ENCODE assay signal across 8 cellular contexts in genomic region chr3:128152419-128153155, GRCh38. TPM values are rescaled to one million over a fixed set of nuclear protein-coding genes. Genes with fewer than 3 reads are reported as not detected.
A peak's percentile ranks its signal among the peaks of the same experiment; 100 is the strongest.
DNase-seq lines count a peak whose midpoint lies in the region; ATAC-seq, FAIRE-seq and TF ChIP-seq lines count a peak whose summit lies in the region.

No MANE protein-coding gene starts in this region.

- H3K9me3 ChIP-seq in HUES64 (ENCODE audit: insufficient read depth, low read depth, low read length) (no peaks in the 10 kb centered on the region), adrenal gland (replicated peaks in 1 of 3) (no peaks in the 10 kb centered on the region), kidney (ENCODE audit: control insufficient read depth in 1 of 2, low read length in 2 of 2) (no peaks in the 10 kb centered on the region), thymus (ENCODE audit: control insufficient read depth) (no peaks in the 10 kb centered on the region)

- intact Hi-C loops in adrenal gland (cut with DNase I) = no loop called here
- intact Hi-C loops in kidney (cut with DNase I) = no loop called here

- 75% methylated on average over 12 of the region's 29 CpGs for WGBS in HUES64
- 51 to 72% (median 59%) methylated on average over 12 to 18 of the region's 29 CpGs for WGBS in adrenal gland, 4 donors
- WGBS in thymus = 71% methylated on average over 14 of the region's 29 CpGs

- H3K27me3 ChIP-seq in HUES64 (ENCODE audit: insufficient read depth, low read length) (peaks cover 14% of the 10 kb centered on the region), adrenal gland (no peaks in the 10 kb centered on the region), thymus (ENCODE audit: control insufficient read depth, insufficient read depth) (no peaks in the 10 kb centered on the region)

- TF ChIP-seq POLR2A in adrenal gland (IDR thresholded peaks at IDR 0.05) = no peak

- no peak for TF ChIP-seq CTCF in adrenal gland (IDR thresholded peaks at IDR 0.05)
- TF ChIP-seq CTCF in kidney (IDR thresholded peaks at IDR 0.05; ENCODE audit: borderline replicate concordance, extremely low read depth, insufficient read depth) = no peak

- peak overlapping the region; percentile 91 for H3K4me3 ChIP-seq in HUES64 (ENCODE audit: low read length)
- H3K4me3 ChIP-seq in adrenal gland = peak overlapping the region in 3 of 4 donors; percentile 42 to 96 (median 92)
- H3K4me3 ChIP-seq in kidney (ENCODE audit: low read length in 2 of 2) = peak overlapping the region; percentile 71 to 77
- peak overlapping the region; percentile 90 for H3K4me3 ChIP-seq in thymus (ENCODE audit: low read length)

- DNase-seq in DMS53 (lab: John Stamatoyannopoulos, UW) (peak; percentile 89), DMS53 treated with DMSO at 0.1 percent for 48 hours (lab: John Stamatoyannopoulos, UW; ENCODE audit: unreplicated experiment) (no peak), adrenal gland (peak in 3 of 7 donors; percentile 48 to 70 (median 61)), kidney (no peak), NAMALWA (ENCODE audit: low spot score) (no peak)

- H3K4me1 ChIP-seq in HUES64 (ENCODE audit: insufficient read depth, low read length) = no peaks in the 10 kb centered on the region
- peaks cover 7 to 10% of the 10 kb centered on the region in 2 donors for H3K4me1 ChIP-seq in adrenal gland (replicated peaks in 1 of 2)
- H3K4me1 ChIP-seq in kidney (ENCODE audit: control insufficient read depth in 1 of 2, insufficient read depth in 1 of 2, low read depth in 1 of 2, low read length in 2 of 2) = peaks cover 4 to 5% of the 10 kb centered on the region in 2 donors
- peaks cover 3% of the 10 kb centered on the region for H3K4me1 ChIP-seq in thymus (ENCODE audit: control insufficient read depth, insufficient read depth, low read length)

- no peak for ATAC-seq in HG02678 (IDR thresholded peaks at IDR 0.05; ENCODE audit: unreplicated experiment)

- no peak for FAIRE-seq in kidney (lab: Jason Lieb, UNC)

- H3K36me3 ChIP-seq in HUES64 (ENCODE audit: insufficient read depth, low read length) (peaks cover 12% of the 10 kb centered on the region; the same call in 1 of the 2 replicates), adrenal gland (replicated peaks in 1 of 2) (no peaks in the 10 kb centered on the region), kidney (ENCODE audit: control insufficient read depth in 1 of 2, insufficient read depth in 2 of 2, low read length in 2 of 2) (peaks cover 0 to 8% of the 10 kb centered on the region in 2 donors), thymus (ENCODE audit: control insufficient read depth, insufficient read depth) (no peaks in the 10 kb centered on the region)

- H3K9ac ChIP-seq in HUES64 (ENCODE audit: low read depth, low read length) (peak overlapping the region; percentile 86), kidney (ENCODE audit: low read length in 2 of 2) (peak overlapping the region in 1 of 2 donors; percentile 48)

- H3K27ac ChIP-seq in HUES64 (ENCODE audit: low read depth, low read length) = no peak overlapping the region
- peak overlapping the region in 4 of 5 donors; percentile 81 to 94 (median 92) for H3K27ac ChIP-seq in adrenal gland
- H3K27ac ChIP-seq in kidney (ENCODE audit: low read depth in 2 of 2, low read length in 2 of 2) = peak overlapping the region; percentile 39 to 61
- no peak overlapping the region for H3K27ac ChIP-seq in thymus (ENCODE audit: low read depth)

RNA-seq across cellular contexts. Expression of gene EEFSEC, which starts 0.7 kb away (rescaled TPM):
- 12.4 TPM for polyA plus RNA-seq in HUES64 (2013, experiment 1 of 2)
- 11.5 TPM for polyA plus RNA-seq in HUES64 (2013, experiment 2 of 2)
- 10 to 100 TPM in 7 of 8 donors, 1 to 10 TPM in 1; 9.3 to 15.6 (median 12.0) TPM for total RNA-seq in adrenal gland
- polyA plus RNA-seq in adrenal gland = 1 to 10 TPM; 8.6 to 9.7 (median 9.3) TPM
- total RNA-seq in kidney = 15.2 TPM
- 23.2 TPM for polyA plus RNA-seq in kidney (ENCODE audit: insufficient read depth, low read depth, low replicate concordance)
- 13.1 TPM for polyA plus RNA-seq in thymus

RNA-seq across cellular contexts. Expression of gene RUVBL1, which starts 29.0 kb away (rescaled TPM):
- 117 TPM for polyA plus RNA-seq in HUES64 (2013, experiment 1 of 2)
- 127 TPM for polyA plus RNA-seq in HUES64 (2013, experiment 2 of 2)
- total RNA-seq in adrenal gland = 10 to 100 TPM in 7 of 8 donors, 1 to 10 TPM in 1; 7.9 to 32.0 (median 25.4) TPM
- polyA plus RNA-seq in adrenal gland = 10 to 100 TPM; 11.7 to 37.5 (median 20.2) TPM
- 32.7 TPM for total RNA-seq in kidney
- 41.9 TPM for polyA plus RNA-seq in kidney (ENCODE audit: insufficient read depth, low read depth, low replicate concordance)
- 25.9 TPM for polyA plus RNA-seq in thymus

Comparison
In these comparisons a context has a peak if more than half of its experiments do, and no peak if none do; other contexts are left out.
1. H3K27ac ChIP-seq: peak in adrenal gland (4 of 5) and kidney (2 of 2); none in HUES64 (single experiment) and thymus (single experiment).
2. Peak in every context shown above with its lines, with median percentiles within 50 percentile points of each other: H3K4me3 ChIP-seq.